ENCODE assay signal across 1 cellular context in the genomic region with DNA sequence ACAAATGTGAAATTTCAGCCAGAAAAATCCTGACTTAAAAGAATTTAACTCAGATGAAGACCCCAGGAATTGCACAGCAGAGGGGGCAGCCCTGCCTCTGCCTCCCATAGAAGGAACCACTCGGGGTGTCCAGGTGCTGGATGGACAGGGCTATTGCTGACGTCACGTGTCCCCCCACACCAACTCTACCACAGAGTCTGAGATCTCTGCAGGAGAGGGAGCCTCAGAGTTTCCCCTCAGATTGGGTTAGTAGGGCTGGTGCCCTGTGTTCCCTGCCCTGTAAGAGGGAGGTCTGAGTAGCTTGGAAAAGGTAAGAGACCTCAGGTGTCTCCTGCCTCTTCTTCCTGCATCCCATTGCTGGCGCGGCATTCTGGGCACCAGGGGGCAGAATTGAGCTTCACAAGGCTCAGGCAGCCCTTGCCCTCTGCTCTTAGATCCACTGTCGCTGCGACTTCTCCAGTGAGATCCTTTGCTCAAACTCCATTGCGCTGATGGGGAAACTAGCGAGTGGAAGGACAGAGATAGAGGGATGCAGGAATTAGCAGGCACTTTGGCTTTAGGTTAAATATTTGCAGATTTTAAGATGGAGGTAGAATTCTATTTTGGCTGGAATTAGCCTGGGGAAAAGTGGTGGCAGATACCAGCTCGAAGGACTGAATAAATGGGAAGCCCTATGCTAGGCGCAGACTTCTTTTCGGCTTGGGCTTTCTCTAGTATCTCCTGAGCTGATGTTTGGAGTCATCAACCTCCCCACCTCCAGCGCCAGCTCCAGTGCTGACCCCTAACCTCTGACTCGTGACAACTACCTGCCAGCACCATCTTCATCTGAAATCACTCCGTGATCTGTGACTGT.
TF ChIP-seq lines count a peak whose summit lies in the region.

No MANE protein-coding gene starts in this region.

TF ChIP-seq in IMR-90, 13 proteins besides CTCF, POLR2A, EP300 and RAD21:
- no peak for TF ChIP-seq MAFK (IDR thresholded peaks at IDR 0.05; ENCODE audit: low read depth, low read length)
- TF ChIP-seq RCOR1 (IDR thresholded peaks at IDR 0.05; ENCODE audit: insufficient replicate concordance, low read length): no peak
- TF ChIP-seq MAZ (IDR thresholded peaks at IDR 0.05; ENCODE audit: borderline replicate concordance, low read depth, low read length): no peak
- peak; percentile 78 for TF ChIP-seq SMC3 (IDR thresholded peaks at IDR 0.05; ENCODE audit: low read depth, low read length)
- no peak for TF ChIP-seq MXI1 (IDR thresholded peaks at IDR 0.05; ENCODE audit: borderline replicate concordance, low read depth, low read length)
- no peak for TF ChIP-seq BHLHE40 (IDR thresholded peaks at IDR 0.05; ENCODE audit: low read depth, low read length)
- TF ChIP-seq, protein P1, sequence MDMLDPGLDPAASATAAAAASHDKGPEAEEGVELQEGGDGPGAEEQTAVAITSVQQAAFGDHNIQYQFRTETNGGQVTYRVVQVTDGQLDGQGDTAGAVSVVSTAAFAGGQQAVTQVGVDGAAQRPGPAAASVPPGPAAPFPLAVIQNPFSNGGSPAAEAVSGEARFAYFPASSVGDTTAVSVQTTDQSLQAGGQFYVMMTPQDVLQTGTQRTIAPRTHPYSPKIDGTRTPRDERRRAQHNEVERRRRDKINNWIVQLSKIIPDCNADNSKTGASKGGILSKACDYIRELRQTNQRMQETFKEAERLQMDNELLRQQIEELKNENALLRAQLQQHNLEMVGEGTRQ (IDR thresholded peaks at IDR 0.05; ENCODE audit: low read depth, low read length): no peak
- TF ChIP-seq CEBPB (IDR thresholded peaks at IDR 0.05; ENCODE audit: low read depth, low read length): no peak
